Comparison of ENCODE assay signal across 8 cellular contexts in genomic region chr1:31505884-31506497, GRCh38.
A peak's percentile ranks its signal among the peaks of the same experiment; 100 is the strongest.
DNase-seq lines count a peak whose midpoint lies in the region; ATAC-seq and TF ChIP-seq lines count a peak whose summit lies in the region.

No MANE protein-coding gene starts in this region.

- no peak overlapping the region for H3K27ac ChIP-seq in right atrium auricular region
- no peak overlapping the region for H3K27ac ChIP-seq in right cardiac atrium (ENCODE audit: low read length)
- no peak overlapping the region for H3K27ac ChIP-seq in upper lobe of right lung
- no peak overlapping the region for H3K27ac ChIP-seq in spleen
- H3K27ac ChIP-seq in RWPE1 = no peak overlapping the region

- DNase-seq in right atrium auricular region (ENCODE audit: low spot score) = peak; percentile 56
- no peak for DNase-seq in right cardiac atrium
- no peak for DNase-seq in upper lobe of right lung
- no peak for DNase-seq in spleen
- DNase-seq in RWPE1 (ENCODE audit: low spot score) = no peak
- DNase-seq in hypothalamus (lab: John Stamatoyannopoulos, UW) = no peak

- H3K36me3 Mint-ChIP-seq in activated naive CD8-positive, alpha-beta T cell = no peaks in the 10 kb centered on the region

- H3K4me1 ChIP-seq in right atrium auricular region = no peaks in the 10 kb centered on the region
- no peaks in the 10 kb centered on the region for H3K4me1 ChIP-seq in right cardiac atrium (ENCODE audit: control insufficient read depth, insufficient read depth, low read length)
- H3K4me1 ChIP-seq in upper lobe of right lung = no peaks in the 10 kb centered on the region
- H3K4me1 ChIP-seq in spleen = peaks cover 0 to 12% (median 0%) of the 10 kb centered on the region in 6 donors

- H3K27me3 ChIP-seq in right atrium auricular region = no peaks in the 10 kb centered on the region
- no peaks in the 10 kb centered on the region for H3K27me3 ChIP-seq in right cardiac atrium (ENCODE audit: control insufficient read depth, insufficient read depth)
- H3K27me3 ChIP-seq in upper lobe of right lung = peaks cover 5% of the 10 kb centered on the region
- H3K27me3 ChIP-seq in spleen (replicated peaks in 1 of 7) = peaks cover 0 to 37% (median 0%) of the 10 kb centered on the region in 7 donors

- H3K4me1 Mint-ChIP-seq in activated naive CD8-positive, alpha-beta T cell (ENCODE audit: low read depth) = peaks cover 19% of the 10 kb centered on the region

- no peak overlapping the region for H3K4me3 Mint-ChIP-seq in activated naive CD8-positive, alpha-beta T cell

- H3K27me3 Mint-ChIP-seq in activated naive CD8-positive, alpha-beta T cell = peaks cover 3% of the 10 kb centered on the region

- H3K9me3 ChIP-seq in right atrium auricular region (no peaks in the 10 kb centered on the region), right cardiac atrium (ENCODE audit: control insufficient read depth, low read length) (no peaks in the 10 kb centered on the region), upper lobe of right lung (no peaks in the 10 kb centered on the region), spleen (no peaks in the 10 kb centered on the region)

- H3K27ac Mint-ChIP-seq in activated naive CD8-positive, alpha-beta T cell = peak overlapping the region; percentile 50

- TF ChIP-seq POLR2A in spleen (IDR thresholded peaks at IDR 0.05) = no peak

- no peak for ATAC-seq in right cardiac atrium
- ATAC-seq in HG03139 (IDR thresholded peaks at IDR 0.05; ENCODE audit: unreplicated experiment) = peak; percentile 64
- ATAC-seq in upper lobe of right lung = peak; percentile 5

- H3K36me3 ChIP-seq in right atrium auricular region (no peaks in the 10 kb centered on the region), upper lobe of right lung (no peaks in the 10 kb centered on the region), spleen (no peaks in the 10 kb centered on the region)

- POLR2A ChIA-PET in RWPE1 (lab: Yijun Ruan, JAX; ENCODE audit: low non-redundant PET) = no interaction called here

- intact Hi-C loops in right cardiac atrium (cut with DNase I) = no loop called here
- intact Hi-C loops in upper lobe of right lung (cut with DNase I) = no loop called here
- intact Hi-C loops in spleen (cut with DNase I; ENCODE audit: low total_unique reads) = no loop called here

- H3K9me3 Mint-ChIP-seq in activated naive CD8-positive, alpha-beta T cell (ENCODE audit: low read depth) = no peaks in the 10 kb centered on the region

- WGBS in right cardiac atrium = 62% methylated on average over 13 of the region's 13 CpGs
- 14 to 43% (median 38%) methylated on average over 7 to 13 of the region's 13 CpGs for WGBS in spleen, 5 donors

- TF ChIP-seq CTCF in right atrium auricular region (IDR thresholded peaks at IDR 0.05) (no peak), upper lobe of right lung (IDR thresholded peaks at IDR 0.05) (no peak), spleen (IDR thresholded peaks at IDR 0.05 in 8 of 11, conservative IDR thresholded peaks at IDR 0.05 in 3 of 11) (no peak), RWPE1 (conservative IDR thresholded peaks at IDR 0.05; ENCODE audit: low read depth) (no peak)

- H3K4me3 ChIP-seq in right atrium auricular region (no peak overlapping the region), right cardiac atrium (ENCODE audit: low read length) (no peak overlapping the region), upper lobe of right lung (no peak overlapping the region), spleen (no peak overlapping the region)

- CTCF ChIA-PET in RWPE1 (lab: Yijun Ruan, JAX) = no interaction called here

Comparison
In these comparisons a context has a peak if more than half of its experiments do, and no peak if none do; other contexts are left out.
1. ATAC-seq: peak in HG03139 (single experiment) and upper lobe of right lung (single experiment); none in right cardiac atrium (0 of 2).